Comparison of ENCODE assay signal across 2 cellular contexts in the genomic region with DNA sequence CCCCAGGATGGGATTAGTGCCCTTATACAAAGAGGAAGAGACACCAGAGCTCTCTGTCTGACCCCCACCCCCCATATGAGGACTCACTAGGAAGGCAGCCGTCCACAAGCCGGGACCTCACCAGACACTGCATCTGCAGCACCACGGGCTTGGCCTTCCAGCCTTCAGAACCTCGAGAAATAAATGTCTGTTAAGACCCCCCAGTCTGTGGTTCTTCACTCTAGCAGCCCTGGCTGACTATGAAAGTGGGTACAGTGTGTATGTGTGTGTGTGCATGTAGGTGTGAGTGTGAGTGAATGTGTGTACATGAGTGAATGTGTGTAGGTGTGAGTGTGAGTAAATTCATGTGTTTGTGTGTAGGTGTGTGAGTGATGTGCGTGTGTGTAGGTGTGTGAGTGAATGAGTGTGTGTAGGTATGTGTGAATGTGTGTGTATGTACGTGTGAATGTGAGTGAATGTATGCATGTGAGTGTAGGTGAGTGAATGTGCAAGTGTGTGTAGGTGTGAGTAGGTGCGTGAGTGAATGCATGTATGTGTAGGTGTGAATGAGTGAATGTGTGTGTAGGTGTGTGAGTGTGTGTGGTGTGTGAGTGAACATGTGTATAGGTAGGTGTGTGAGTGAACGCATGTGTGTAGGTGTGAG.
A peak's percentile ranks its signal among the peaks of the same experiment; 100 is the strongest.
TF ChIP-seq lines count a peak whose summit lies in the region.

No MANE protein-coding gene starts in this region.

TF ChIP-seq in HEK293, 187 proteins besides CTCF, POLR2A, EP300 and RAD21 (continued from another document and continues in another):
- TF ChIP-seq ZNF473 (tag by site-specific recombination; IDR thresholded peaks at IDR 0.05) (peak; percentile 78; the same call in 1 of the 2 replicates), ZNF514 (tag by site-specific recombination; IDR thresholded peaks at IDR 0.05) (peak; percentile 87; the same call in 1 of the 2 replicates), ZNF324 (tag by site-specific recombination; IDR thresholded peaks at IDR 0.05) (no peak), ZNF266 (tag by site-specific recombination; IDR thresholded peaks at IDR 0.05; ENCODE audit: low read depth) (0 out of 2 replicates have a peak, but pooled peaks have one; percentile 13), ZNF239 (tag by site-specific recombination; IDR thresholded peaks at IDR 0.05) (peak; percentile 14; the same call in 1 of the 2 replicates), SP2 (tag by site-specific recombination; IDR thresholded peaks at IDR 0.05) (no peak), ZNF747 (tag by site-specific recombination; IDR thresholded peaks at IDR 0.05) (0 out of 2 replicates have a peak, but pooled peaks have one; percentile 51), ZNF274 (IDR thresholded peaks at IDR 0.05; ENCODE audit: low read length) (no peak), ZNF274 (tag by site-specific recombination; IDR thresholded peaks at IDR 0.05; ENCODE audit: borderline replicate concordance) (0 out of 2 replicates have a peak, but pooled peaks have one; percentile 55), EGR2 (tag by site-specific recombination; IDR thresholded peaks at IDR 0.05; ENCODE audit: low read depth) (peak; percentile 100), ZFP37 (tag by site-specific recombination; IDR thresholded peaks at IDR 0.05) (no peak), YY2 (tag by site-specific recombination; IDR thresholded peaks at IDR 0.05) (peak; percentile 45; the same call in 1 of the 2 replicates), ZNF654 (tag by site-specific recombination; IDR thresholded peaks at IDR 0.05; ENCODE audit: low read depth) (no peak), ZNF521 (tag by site-specific recombination; IDR thresholded peaks at IDR 0.05) (peak; percentile 90; the same call in 1 of the 2 replicates), SCRT2 (tag by site-specific recombination; IDR thresholded peaks at IDR 0.05) (no peak), PRDM1 (tag by site-specific recombination; IDR thresholded peaks at IDR 0.05) (peak; percentile 96), ZBTB7A (tag by site-specific recombination; IDR thresholded peaks at IDR 0.05; ENCODE audit: low read depth) (no peak), MZF1 (tag by site-specific recombination; IDR thresholded peaks at IDR 0.05; ENCODE audit: borderline replicate concordance) (no peak), ZFHX2 (tag by site-specific recombination; conservative IDR thresholded peaks at IDR 0.05) (peak; percentile 100), ZBTB20 (tag by site-specific recombination; IDR thresholded peaks at IDR 0.05) (peak; percentile 39; the same call in 1 of the 2 replicates), ZNF202 (tag by site-specific recombination; IDR thresholded peaks at IDR 0.05; ENCODE audit: borderline replicate concordance) (0 out of 2 replicates have a peak, but pooled peaks have one; percentile 3)
- TF ChIP-seq, protein P1, sequence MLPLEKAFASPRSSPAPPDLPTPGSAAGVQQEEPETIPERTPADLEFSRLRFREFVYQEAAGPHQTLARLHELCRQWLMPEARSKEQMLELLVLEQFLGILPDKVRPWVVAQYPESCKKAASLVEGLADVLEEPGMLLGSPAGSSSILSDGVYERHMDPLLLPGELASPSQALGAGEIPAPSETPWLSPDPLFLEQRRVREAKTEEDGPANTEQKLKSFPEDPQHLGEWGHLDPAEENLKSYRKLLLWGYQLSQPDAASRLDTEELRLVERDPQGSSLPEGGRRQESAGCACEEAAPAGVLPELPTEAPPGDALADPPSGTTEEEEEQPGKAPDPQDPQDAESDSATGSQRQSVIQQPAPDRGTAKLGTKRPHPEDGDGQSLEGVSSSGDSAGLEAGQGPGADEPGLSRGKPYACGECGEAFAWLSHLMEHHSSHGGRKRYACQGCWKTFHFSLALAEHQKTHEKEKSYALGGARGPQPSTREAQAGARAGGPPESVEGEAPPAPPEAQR (tag by site-specific recombination; IDR thresholded peaks at IDR 0.05): peak; percentile 15; the same call in 1 of the 2 replicates
- TF ChIP-seq, protein P2, sequence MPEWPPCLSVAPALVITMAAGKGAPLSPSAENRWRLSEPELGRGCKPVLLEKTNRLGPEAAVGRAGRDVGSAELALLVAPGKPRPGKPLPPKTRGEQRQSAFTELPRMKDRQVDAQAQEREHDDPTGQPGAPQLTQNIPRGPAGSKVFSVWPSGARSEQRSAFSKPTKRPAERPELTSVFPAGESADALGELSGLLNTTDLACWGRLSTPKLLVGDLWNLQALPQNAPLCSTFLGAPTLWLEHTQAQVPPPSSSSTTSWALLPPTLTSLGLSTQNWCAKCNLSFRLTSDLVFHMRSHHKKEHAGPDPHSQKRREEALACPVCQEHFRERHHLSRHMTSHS (tag by site-specific recombination; IDR thresholded peaks at IDR 0.05): 0 out of 2 replicates have a peak, but pooled peaks have one; percentile 4
- TF ChIP-seq, protein P3, sequence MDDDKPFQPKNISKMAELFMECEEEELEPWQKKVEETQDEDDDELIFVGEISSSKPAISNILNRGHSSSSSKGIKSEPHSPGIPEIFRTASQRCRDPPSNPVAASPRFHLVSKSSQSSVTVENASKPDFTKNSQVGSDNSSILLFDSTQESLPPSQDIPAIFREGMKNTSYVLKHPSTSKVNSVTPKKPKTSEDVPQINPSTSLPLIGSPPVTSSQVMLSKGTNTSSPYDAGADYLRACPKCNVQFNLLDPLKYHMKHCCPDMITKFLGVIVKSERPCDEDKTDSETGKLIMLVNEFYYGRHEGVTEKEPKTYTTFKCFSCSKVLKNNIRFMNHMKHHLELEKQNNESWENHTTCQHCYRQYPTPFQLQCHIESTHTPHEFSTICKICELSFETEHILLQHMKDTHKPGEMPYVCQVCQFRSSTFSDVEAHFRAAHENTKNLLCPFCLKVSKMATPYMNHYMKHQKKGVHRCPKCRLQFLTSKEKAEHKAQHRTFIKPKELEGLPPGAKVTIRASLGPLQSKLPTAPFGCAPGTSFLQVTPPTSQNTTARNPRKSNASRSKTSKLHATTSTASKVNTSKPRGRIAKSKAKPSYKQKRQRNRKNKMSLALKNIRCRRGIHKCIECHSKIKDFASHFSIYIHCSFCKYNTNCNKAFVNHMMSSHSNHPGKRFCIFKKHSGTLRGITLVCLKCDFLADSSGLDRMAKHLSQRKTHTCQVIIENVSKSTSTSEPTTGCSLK (tag by site-specific recombination; IDR thresholded peaks at IDR 0.05): peak; percentile 82; the same call in 1 of the 2 replicates
- TF ChIP-seq, protein P4, sequence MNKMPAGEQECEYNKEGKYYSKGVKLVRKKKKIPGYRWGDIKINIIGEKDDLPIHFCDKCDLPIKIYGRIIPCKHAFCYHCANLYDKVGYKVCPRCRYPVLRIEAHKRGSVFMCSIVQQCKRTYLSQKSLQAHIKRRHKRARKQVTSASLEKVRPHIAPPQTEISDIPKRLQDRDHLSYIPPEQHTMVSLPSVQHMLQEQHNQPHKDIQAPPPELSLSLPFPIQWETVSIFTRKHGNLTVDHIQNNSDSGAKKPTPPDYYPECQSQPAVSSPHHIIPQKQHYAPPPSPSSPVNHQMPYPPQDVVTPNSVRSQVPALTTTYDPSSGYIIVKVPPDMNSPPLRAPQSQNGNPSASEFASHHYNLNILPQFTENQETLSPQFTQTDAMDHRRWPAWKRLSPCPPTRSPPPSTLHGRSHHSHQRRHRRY (tag by site-specific recombination; IDR thresholded peaks at IDR 0.05): no peak

TF ChIP-seq in IMR-90, 13 proteins besides CTCF, POLR2A, EP300 and RAD21 (continued from another document):
- TF ChIP-seq, protein P5, sequence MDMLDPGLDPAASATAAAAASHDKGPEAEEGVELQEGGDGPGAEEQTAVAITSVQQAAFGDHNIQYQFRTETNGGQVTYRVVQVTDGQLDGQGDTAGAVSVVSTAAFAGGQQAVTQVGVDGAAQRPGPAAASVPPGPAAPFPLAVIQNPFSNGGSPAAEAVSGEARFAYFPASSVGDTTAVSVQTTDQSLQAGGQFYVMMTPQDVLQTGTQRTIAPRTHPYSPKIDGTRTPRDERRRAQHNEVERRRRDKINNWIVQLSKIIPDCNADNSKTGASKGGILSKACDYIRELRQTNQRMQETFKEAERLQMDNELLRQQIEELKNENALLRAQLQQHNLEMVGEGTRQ (IDR thresholded peaks at IDR 0.05; ENCODE audit: low read depth, low read length): no peak
- TF ChIP-seq MXI1 (IDR thresholded peaks at IDR 0.05; ENCODE audit: borderline replicate concordance, low read depth, low read length) (no peak), MAZ (IDR thresholded peaks at IDR 0.05; ENCODE audit: borderline replicate concordance, low read depth, low read length) (no peak), BHLHE40 (IDR thresholded peaks at IDR 0.05; ENCODE audit: low read depth, low read length) (no peak), MAFK (IDR thresholded peaks at IDR 0.05; ENCODE audit: low read depth, low read length) (no peak), RFX5 (IDR thresholded peaks at IDR 0.05; ENCODE audit: low read depth, low read length) (no peak), CHD1 (IDR thresholded peaks at IDR 0.05; ENCODE audit: low read depth, low read length) (no peak), CEBPB (IDR thresholded peaks at IDR 0.05; ENCODE audit: low read depth, low read length) (no peak)
- TF ChIP-seq, protein P6, sequence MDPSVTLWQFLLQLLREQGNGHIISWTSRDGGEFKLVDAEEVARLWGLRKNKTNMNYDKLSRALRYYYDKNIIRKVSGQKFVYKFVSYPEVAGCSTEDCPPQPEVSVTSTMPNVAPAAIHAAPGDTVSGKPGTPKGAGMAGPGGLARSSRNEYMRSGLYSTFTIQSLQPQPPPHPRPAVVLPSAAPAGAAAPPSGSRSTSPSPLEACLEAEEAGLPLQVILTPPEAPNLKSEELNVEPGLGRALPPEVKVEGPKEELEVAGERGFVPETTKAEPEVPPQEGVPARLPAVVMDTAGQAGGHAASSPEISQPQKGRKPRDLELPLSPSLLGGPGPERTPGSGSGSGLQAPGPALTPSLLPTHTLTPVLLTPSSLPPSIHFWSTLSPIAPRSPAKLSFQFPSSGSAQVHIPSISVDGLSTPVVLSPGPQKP (IDR thresholded peaks at IDR 0.05; ENCODE audit: borderline replicate concordance, low read depth, low read length): no peak
